1 cellular context compared by ENCODE assay signal in genomic region chr19:34961775-34962174, GRCh38.
TF ChIP-seq lines count a peak whose summit lies in the region.

No MANE protein-coding gene starts in this region.

TF ChIP-seq in HepG2, 621 proteins besides CTCF, POLR2A, EP300 and RAD21:
- TF ChIP-seq SKIL (CRISPR knock-in tag; IDR thresholded peaks at IDR 0.05; ENCODE audit: borderline replicate concordance): no peak
- no peak for TF ChIP-seq ZHX1 (CRISPR knock-in tag; IDR thresholded peaks at IDR 0.05; ENCODE audit: low read depth)
- TF ChIP-seq NFIB (CRISPR knock-in tag; IDR thresholded peaks at IDR 0.05; ENCODE audit: borderline replicate concordance): no peak
